In the genomic region with DNA sequence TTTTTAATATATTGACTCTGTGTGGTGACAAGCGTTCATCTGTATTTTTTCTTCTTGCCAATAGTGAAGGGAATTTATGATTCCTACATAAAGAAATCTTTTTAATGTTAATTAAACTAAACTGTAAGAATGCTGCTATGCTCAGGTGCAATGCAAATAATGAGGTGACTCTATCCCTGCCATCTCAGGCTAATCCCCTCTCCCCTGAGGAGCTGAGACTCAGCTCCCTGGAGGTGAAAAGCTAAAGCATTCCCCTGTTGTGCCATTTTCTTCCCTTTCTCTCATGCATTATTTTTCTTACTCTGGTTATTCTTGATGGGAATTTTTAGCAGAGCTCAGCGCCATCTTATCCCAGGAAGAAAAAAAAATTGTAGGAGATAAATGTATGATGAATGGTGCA, we compare ENCODE assay signal across 1 cellular context.
TF ChIP-seq lines count a peak whose summit lies in the region.

No MANE protein-coding gene starts in this region.

TF ChIP-seq in neural cell, 6 proteins besides CTCF, POLR2A, EP300 and RAD21 (continued from another document):
- TF ChIP-seq SMC3 (conservative IDR thresholded peaks at IDR 0.05; ENCODE audit: poor library complexity): no peak
TF ChIP-seq in neural cell: peak in this region for 0.
